Comparison of ENCODE assay signal across 10 cellular contexts in the genomic region with DNA sequence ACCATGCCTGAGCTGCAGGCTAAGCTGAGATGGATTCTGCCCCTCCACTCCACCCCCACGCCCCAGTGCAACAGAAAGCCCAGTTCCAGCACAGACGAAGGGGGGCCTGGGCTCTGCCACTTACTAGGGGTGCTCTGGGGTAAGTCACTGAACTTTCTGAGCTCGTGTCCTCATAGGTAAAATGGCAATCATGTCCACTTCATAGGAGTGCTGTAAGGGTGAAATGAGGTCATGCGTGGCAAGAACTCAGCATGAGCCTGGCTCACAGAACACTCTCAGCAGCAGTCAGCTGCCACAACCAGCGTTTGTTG. TPM values are rescaled to one million over a fixed set of nuclear protein-coding genes. Genes with fewer than 3 reads are reported as not detected.
DNase-seq lines count a peak whose midpoint lies in the region; ATAC-seq and TF ChIP-seq lines count a peak whose summit lies in the region.
"Had no signal": no experiment of that assay in that cellular context is flagged by ENCODE, and none has a peak within 500 bp of the region (broad histone marks: within the 10 kb centered on the region; RNA-seq: fewer than 3 reads in every experiment).

No MANE protein-coding gene starts in this region.

- POLR2A ChIA-PET in MCF 10A (lab: Yijun Ruan, JAX): interaction anchor here (0.6 to 2.3 kb wide), 13 partner anchors 11 to 367 kb away, joined by 3 to 44 read pairs (median 3); a partner anchor contains a TSS
- POLR2A ChIA-PET in activated CD8-positive, alpha-beta T cell treated with anti-CD3 and anti-CD28 coated beads for 36 hours (lab: Charles Lee): interaction anchor here (1.0 kb wide), 1 partner anchor 56 kb away, joined by 4 read pairs; no protein-coding TSS in a partner anchor

- H3K27ac ChIP-seq in mammary epithelial cell (ENCODE audit: insufficient read depth, low read depth, low read length) (no peak overlapping the region), upper lobe of right lung (no peak overlapping the region)
- H3K27ac ChIP-seq: SJSA1 had no signal

- H3K9me3 ChIP-seq in mammary epithelial cell (replicated peaks; ENCODE audit: insufficient read depth, low read length) (no peaks in the 10 kb centered on the region), upper lobe of right lung (no peaks in the 10 kb centered on the region)
- H3K9me3 ChIP-seq: ovary, SJSA1 had no signal

- 9% methylated on average over 5 of the region's 5 CpGs for WGBS in mammary epithelial cell (ENCODE audit: low coverage, missing lambda C conversion rate)

- no peaks in the 10 kb centered on the region for H3K4me1 Mint-ChIP-seq in MCF 10A (ENCODE audit: insufficient read depth, unreplicated experiment)
- H3K4me1 Mint-ChIP-seq in activated CD8-positive, alpha-beta T cell treated with anti-CD3 and anti-CD28 coated beads for 36 hours (ENCODE audit: low read depth): no peaks in the 10 kb centered on the region
- peaks cover 20% of the 10 kb centered on the region for H3K4me1 Mint-ChIP-seq in nephron progenitor cell

- H3K4me1 ChIP-seq in mammary epithelial cell (ENCODE audit: insufficient read depth, low read length) (peaks cover 8% of the 10 kb centered on the region), upper lobe of right lung (peaks cover 4% of the 10 kb centered on the region)

- no peak for TF ChIP-seq CTCF in MCF 10A (IDR thresholded peaks at IDR 0.05; ENCODE audit: unreplicated experiment)
- no peak for TF ChIP-seq CTCF in mammary epithelial cell (conservative IDR thresholded peaks at IDR 0.05 in 1 of 2, IDR thresholded peaks at IDR 0.05 in 1 of 2; ENCODE audit: extremely low read depth in 1 of 2, insufficient read depth in 1 of 2, low read depth in 1 of 2, low read length in 2 of 2)
- TF ChIP-seq CTCF in activated CD8-positive, alpha-beta T cell treated with anti-CD3 and anti-CD28 coated beads for 36 hours (IDR thresholded peaks at IDR 0.05): no peak
- no peak for TF ChIP-seq CTCF in upper lobe of right lung (IDR thresholded peaks at IDR 0.05)
- TF ChIP-seq CTCF in nephron progenitor cell (IDR thresholded peaks at IDR 0.05): no peak

- no peak overlapping the region for H2AFZ ChIP-seq in mammary epithelial cell (ENCODE audit: low read depth, low read length)

- no peaks in the 10 kb centered on the region for H3K9me3 Mint-ChIP-seq in MCF 10A (ENCODE audit: unreplicated experiment)
- H3K9me3 Mint-ChIP-seq in activated CD8-positive, alpha-beta T cell treated with anti-CD3 and anti-CD28 coated beads for 36 hours: no peaks in the 10 kb centered on the region
- no peaks in the 10 kb centered on the region for H3K9me3 Mint-ChIP-seq in nephron progenitor cell

- no peak overlapping the region for H3K9ac ChIP-seq in mammary epithelial cell (ENCODE audit: insufficient read depth, low read length)

- no peaks in the 10 kb centered on the region for H3K79me2 ChIP-seq in mammary epithelial cell (ENCODE audit: insufficient read depth, low read length)

- dilution Hi-C loops in mammary epithelial cell (cut with HindIII; ENCODE audit: low sequenced_read_pairs): no loop called here

- no peak overlapping the region for H3K4me2 ChIP-seq in mammary epithelial cell (ENCODE audit: insufficient read depth, low read depth, low read length)

- H3K4me3 ChIP-seq in mammary epithelial cell (replicated peaks in 1 of 3; ENCODE audit: insufficient read depth in 1 of 3, low read depth in 2 of 3, low read length in 3 of 3): no peak overlapping the region
- peak overlapping the region; percentile 74 for H3K4me3 ChIP-seq in upper lobe of right lung

- H4K20me1 ChIP-seq in mammary epithelial cell (ENCODE audit: insufficient read depth, low read length): no peaks in the 10 kb centered on the region

- ATAC-seq in activated CD8-positive, alpha-beta T cell treated with anti-CD3 and anti-CD28 coated beads for 36 hours: no peak
- ATAC-seq in upper lobe of right lung: no peak
- no peak for ATAC-seq in HG03457 (IDR thresholded peaks at IDR 0.05; ENCODE audit: unreplicated experiment)

- H3K27me3 Mint-ChIP-seq in MCF 10A (ENCODE audit: insufficient read depth, unreplicated experiment): peaks cover 35% of the 10 kb centered on the region
- peaks cover 13% of the 10 kb centered on the region for H3K27me3 Mint-ChIP-seq in activated CD8-positive, alpha-beta T cell treated with anti-CD3 and anti-CD28 coated beads for 36 hours
- peaks cover 78% of the 10 kb centered on the region for H3K27me3 Mint-ChIP-seq in nephron progenitor cell (ENCODE audit: low read depth, poor library complexity)

- H3K4me3 Mint-ChIP-seq in MCF 10A (ENCODE audit: unreplicated experiment) (peak overlapping the region; percentile 78), nephron progenitor cell (no peak overlapping the region)
- peak overlapping the region; percentile 71 for H3K4me3 Mint-ChIP-seq in activated CD8-positive, alpha-beta T cell treated with anti-CD3 and anti-CD28 coated beads for 36 hours

- H3K27me3 ChIP-seq in mammary epithelial cell (ENCODE audit: insufficient read depth, low read length) (no peaks in the 10 kb centered on the region), upper lobe of right lung (peaks cover 15% of the 10 kb centered on the region)
- H3K27me3 ChIP-seq: ovary had no signal

- DNase-seq in MCF 10A (ENCODE audit: unreplicated experiment) (no peak), mammary epithelial cell (no peak), medulla oblongata (ENCODE audit: extremely low spot score) (peak; percentile 38), upper lobe of right lung (no peak), COLO668 (lab: John Stamatoyannopoulos, UW; ENCODE audit: unreplicated experiment) (no peak), nephron progenitor cell (no peak)
- no peak for DNase-seq in activated CD8-positive, alpha-beta T cell treated with anti-CD3 and anti-CD28 coated beads for 36 hours

- intact Hi-C loops in MCF 10A (cut with micrococcal nuclease): loop anchor here (1.0 kb wide), 4 partner anchors 57 to 370 kb away; no protein-coding TSS in a partner anchor
- intact Hi-C loops in mammary epithelial cell (cut with micrococcal nuclease): loop anchor here (1.0 to 5.0 kb wide), 6 partner anchors 57 to 370 kb away; no protein-coding TSS in a partner anchor
- intact Hi-C loops in activated CD8-positive, alpha-beta T cell treated with anti-CD3 and anti-CD28 coated beads for 36 hours (cut with micrococcal nuclease): loop anchor here (1.0 to 2.0 kb wide), 3 partner anchors 58 to 182 kb away; no protein-coding TSS in a partner anchor
- intact Hi-C loops in upper lobe of right lung (cut with DNase I): loop anchor here (5.0 kb wide), 1 partner anchor 80 kb away; no protein-coding TSS in a partner anchor

- in situ Hi-C loops in mammary epithelial cell (cut with MboI; ENCODE audit: low sequenced_read_pairs in 2 of 2): loop anchor here (5.0 to 25.0 kb wide), 4 partner anchors 58 to 375 kb away; no protein-coding TSS in a partner anchor

- BruUV-seq in MCF 10A (replicated peaks; lab: Mats Ljungman, UMichigan) (no TSS peak), mammary epithelial cell (replicated peaks; lab: Mats Ljungman, UMichigan) (no TSS peak)

- H3K27ac Mint-ChIP-seq in MCF 10A (ENCODE audit: low read depth, unreplicated experiment): peak overlapping the region; percentile 47
- no peak overlapping the region for H3K27ac Mint-ChIP-seq in activated CD8-positive, alpha-beta T cell treated with anti-CD3 and anti-CD28 coated beads for 36 hours
- no peak overlapping the region for H3K27ac Mint-ChIP-seq in nephron progenitor cell

- no peaks in the 10 kb centered on the region for H3K36me3 ChIP-seq in mammary epithelial cell (ENCODE audit: insufficient read depth, low read length)
- no peaks in the 10 kb centered on the region for H3K36me3 ChIP-seq in upper lobe of right lung
- H3K36me3 ChIP-seq: ovary, SJSA1 had no signal

- H3K36me3 Mint-ChIP-seq in MCF 10A (ENCODE audit: insufficient read depth, unreplicated experiment) (peaks cover 6% of the 10 kb centered on the region), nephron progenitor cell (ENCODE audit: low read depth) (no peaks in the 10 kb centered on the region)
- no peaks in the 10 kb centered on the region for H3K36me3 Mint-ChIP-seq in activated CD8-positive, alpha-beta T cell treated with anti-CD3 and anti-CD28 coated beads for 36 hours (ENCODE audit: low read depth)

- CTCF ChIA-PET in MCF 10A (lab: Yijun Ruan, JAX) (interaction anchor here (0.5 to 21.3 kb wide), 69 partner anchors 10 to 451 kb away, joined by 3 to 774 read pairs (median 4); no protein-coding TSS in a partner anchor), mammary epithelial cell (lab: Charles Lee; ENCODE audit: low non-redundant PET) (interaction anchor here (0.6 to 2.6 kb wide), 10 partner anchors 35 to 1199 kb away, joined by 3 to 50 read pairs (median 4); no protein-coding TSS in a partner anchor)
- CTCF ChIA-PET in activated CD8-positive, alpha-beta T cell treated with anti-CD3 and anti-CD28 coated beads for 36 hours (lab: Charles Lee): interaction anchor here (0.6 to 6.8 kb wide), 58 partner anchors 10 to 494 kb away, joined by 3 to 186 read pairs (median 4); a partner anchor contains a TSS

RNA-seq across cellular contexts. Expression of a gene that starts 8.4 kb away (rescaled TPM):
- total RNA-seq in MCF 10A (2022) (not detected in 2 replicates), mammary epithelial cell (under 1 TPM; under 0.01 to 0.07 TPM), upper lobe of right lung (not detected)
- polyA plus RNA-seq in mammary epithelial cell: not detected
- polyA minus RNA-seq in mammary epithelial cell: not detected
- under 1 TPM in 1 of 2 experiments, not detected in 1; 0.14 TPM for total RNA-seq in activated CD8-positive, alpha-beta T cell treated with anti-CD3 and anti-CD28 coated beads for 36 hours
